In genomic region chr7:135308583-135309327, GRCh38 we compare ENCODE assay signal across 39 cellular contexts.
"Had no signal": no experiment of that assay in that cellular context is flagged by ENCODE, and none has a peak within 500 bp of the region (broad histone marks: within the 10 kb centered on the region; RNA-seq: fewer than 3 reads in every experiment).

No MANE protein-coding gene starts in this region.

- H3K27ac ChIP-seq: adrenal gland, ascending aorta, body of pancreas, brain microvascular endothelial cell, breast epithelium, cardiac muscle cell had no signal

- H3K27me3 Mint-ChIP-seq: activated naive CD4-positive, alpha-beta T cell treated with anti-CD3 and anti-CD28 coated beads, Interleukin-2, amount 10 ng/mL, durations not matched to agents 7 days and 5 days; activated naive CD4-positive, alpha-beta T cell treated with anti-CD3 and anti-CD28 coated beads, Interleukin-2, amount 50 U/mL, for 24 hours; activated naive CD8-positive, alpha-beta T cell; activated naive CD8-positive, alpha-beta T cell treated with anti-CD3 and anti-CD28 coated beads for 36 hours; activated T-cell treated with anti-CD3 and anti-CD28 coated beads, Interleukin-2, amount 50 U/mL, for 24 hours; activated T-helper 17 cell treated with anti-CD3 and anti-CD28 coated beads, Interleukin-2, amount 50 U/mL, for 72 hours had no signal

- H3K4me3 ChIP-seq: adrenal gland, ascending aorta, body of pancreas, breast epithelium, cardiac muscle cell had no signal

- H3K9me3 ChIP-seq: adrenal gland, ascending aorta, body of pancreas, breast epithelium had no signal

- FAIRE-seq: astrocyte, bronchial epithelial cell, colon had no signal

- H3K4me3 Mint-ChIP-seq: activated naive CD4-positive, alpha-beta T cell treated with anti-CD3 and anti-CD28 coated beads for 36 hours; activated naive CD4-positive, alpha-beta T cell treated with anti-CD3 and anti-CD28 coated beads, Interleukin-2, amount 10 ng/mL, durations not matched to agents 7 days and 5 days; activated naive CD4-positive, alpha-beta T cell treated with anti-CD3 and anti-CD28 coated beads, Interleukin-2, amount 50 U/mL, for 24 hours; activated naive CD8-positive, alpha-beta T cell; activated naive CD8-positive, alpha-beta T cell treated with anti-CD3 and anti-CD28 coated beads for 36 hours; activated naive CD8-positive, alpha-beta T cell treated with anti-CD3 and anti-CD28 coated beads, Interleukin-2, amount 10 ng/mL, durations not matched to agents 7 days and 5 days; activated naive CD8-positive, alpha-beta T cell treated with anti-CD3 and anti-CD28 coated beads, Interleukin-2, amount 50 U/mL, for 24 hours; activated T-cell treated with anti-CD3 and anti-CD28 coated beads, Interleukin-2, amount 50 U/mL, for 24 hours; activated T-cell treated with anti-CD3 and anti-CD28 coated beads, Interleukin-2, amount 50 U/mL, for 4 hours; activated T-cell treated with anti-CD3 and anti-CD28 coated beads, Interleukin-2, amount 50 U/mL, for 72 hours; activated T-helper 1 cell treated with anti-CD3 and anti-CD28 coated beads, Interleukin-12 subunit alpha, Interleukin-12 subunit beta, Interleukin-2, Interleukin-4 antibody, amounts not matched to agents 30 ng/mL and 10 ng/mL and 1 ng/mL, durations not matched to agents 14 hours and 24 hours and 36 hours; activated T-helper 17 cell treated with anti-CD3 and anti-CD28 coated beads, Interleukin-2, amount 50 U/mL, for 72 hours; brain; central memory CD8-positive, alpha-beta T cell had no signal

- H3K27ac Mint-ChIP-seq: activated naive CD4-positive, alpha-beta T cell treated with anti-CD3 and anti-CD28 coated beads for 36 hours; activated naive CD4-positive, alpha-beta T cell treated with anti-CD3 and anti-CD28 coated beads, Interleukin-2, amount 10 ng/mL, durations not matched to agents 7 days and 5 days; activated naive CD4-positive, alpha-beta T cell treated with anti-CD3 and anti-CD28 coated beads, Interleukin-2, amount 50 U/mL, for 24 hours; activated naive CD4-positive, alpha-beta T cell treated with anti-CD3 and anti-CD28 coated beads, Interleukin-2, amount 50 U/mL, for 72 hours; activated naive CD8-positive, alpha-beta T cell; activated naive CD8-positive, alpha-beta T cell treated with anti-CD3 and anti-CD28 coated beads for 36 hours; activated naive CD8-positive, alpha-beta T cell treated with anti-CD3 and anti-CD28 coated beads, Interleukin-2, amount 10 ng/mL, durations not matched to agents 7 days and 5 days; activated naive CD8-positive, alpha-beta T cell treated with anti-CD3 and anti-CD28 coated beads, Interleukin-2, amount 50 U/mL, for 24 hours; activated T-cell treated with anti-CD3 and anti-CD28 coated beads, Interleukin-2, amount 50 U/mL, for 24 hours; activated T-cell treated with anti-CD3 and anti-CD28 coated beads, Interleukin-2, amount 50 U/mL, for 72 hours; activated T-helper 1 cell treated with anti-CD3 and anti-CD28 coated beads, Interleukin-12 subunit alpha, Interleukin-12 subunit beta, Interleukin-2, Interleukin-4 antibody, amounts not matched to agents 30 ng/mL and 10 ng/mL and 1 ng/mL, durations not matched to agents 14 hours and 24 hours and 36 hours; activated T-helper 17 cell treated with anti-CD3 and anti-CD28 coated beads, Interleukin-2, amount 50 U/mL, for 72 hours; activated T-helper 2 cell treated with anti-CD3 and anti-CD28 coated beads, Interferon-gamma antibody, Interleukin-2, Interleukin-4, amounts not matched to agents 10 μg/mL and 5 μg/mL and 100 μg/mL, durations not matched to agents 14 hours and 24 hours and 36 hours; brain had no signal

- H3K27me3 ChIP-seq: adrenal gland, ascending aorta, body of pancreas, breast epithelium, cardiac muscle cell had no signal

- ATAC-seq: activated naive CD4-positive, alpha-beta T cell treated with anti-CD3 and anti-CD28 coated beads, Interleukin-2, amount 50 U/mL, for 72 hours; activated naive CD8-positive, alpha-beta T cell treated with anti-CD3 and anti-CD28 coated beads, Interleukin-2, amount 50 U/mL, for 24 hours; activated T-cell treated with anti-CD3 and anti-CD28 coated beads, Interleukin-2, amount 50 U/mL, for 4 hours; activated T-cell treated with anti-CD3 and anti-CD28 coated beads, Interleukin-2, amount 50 U/mL, for 72 hours; activated T-helper 17 cell treated with anti-CD3 and anti-CD28 coated beads, Interleukin-2, amount 50 U/mL, for 72 hours; body of pancreas had no signal

- H3K4me1 Mint-ChIP-seq: activated naive CD4-positive, alpha-beta T cell treated with anti-CD3 and anti-CD28 coated beads, Interleukin-2, amount 10 ng/mL, durations not matched to agents 7 days and 5 days; activated naive CD4-positive, alpha-beta T cell treated with anti-CD3 and anti-CD28 coated beads, Interleukin-2, amount 50 U/mL, for 24 hours; activated naive CD8-positive, alpha-beta T cell treated with anti-CD3 and anti-CD28 coated beads for 36 hours; activated naive CD8-positive, alpha-beta T cell treated with anti-CD3 and anti-CD28 coated beads, Interleukin-2, amount 10 ng/mL, durations not matched to agents 7 days and 5 days; activated naive CD8-positive, alpha-beta T cell treated with anti-CD3 and anti-CD28 coated beads, Interleukin-2, amount 50 U/mL, for 24 hours; activated T-helper 17 cell treated with anti-CD3 and anti-CD28 coated beads, Interleukin-2, amount 50 U/mL, for 72 hours; brain; central memory CD8-positive, alpha-beta T cell had no signal

- H3K4me1 ChIP-seq: adrenal gland, ascending aorta, body of pancreas, breast epithelium had no signal

- H3K9me3 Mint-ChIP-seq: activated naive CD4-positive, alpha-beta T cell treated with anti-CD3 and anti-CD28 coated beads, Interleukin-2, amount 10 ng/mL, durations not matched to agents 7 days and 5 days; activated naive CD4-positive, alpha-beta T cell treated with anti-CD3 and anti-CD28 coated beads, Interleukin-2, amount 50 U/mL, for 24 hours; activated naive CD4-positive, alpha-beta T cell treated with anti-CD3 and anti-CD28 coated beads, Interleukin-2, amount 50 U/mL, for 72 hours; activated naive CD8-positive, alpha-beta T cell treated with anti-CD3 and anti-CD28 coated beads for 36 hours; activated naive CD8-positive, alpha-beta T cell treated with anti-CD3 and anti-CD28 coated beads, Interleukin-2, amount 50 U/mL, for 24 hours; activated T-cell treated with anti-CD3 and anti-CD28 coated beads, Interleukin-2, amount 50 U/mL, for 4 hours; activated T-cell treated with anti-CD3 and anti-CD28 coated beads, Interleukin-2, amount 50 U/mL, for 72 hours; activated T-helper 1 cell treated with anti-CD3 and anti-CD28 coated beads, Interleukin-12 subunit alpha, Interleukin-12 subunit beta, Interleukin-2, Interleukin-4 antibody, amounts not matched to agents 30 ng/mL and 10 ng/mL and 1 ng/mL, durations not matched to agents 14 hours and 24 hours and 36 hours; activated T-helper 17 cell treated with anti-CD3 and anti-CD28 coated beads, Interleukin-2, amount 50 U/mL, for 72 hours; activated T-helper 2 cell treated with anti-CD3 and anti-CD28 coated beads, Interferon-gamma antibody, Interleukin-2, Interleukin-4, amounts not matched to agents 10 μg/mL and 5 μg/mL and 100 μg/mL, durations not matched to agents 14 hours and 24 hours and 36 hours; central memory CD8-positive, alpha-beta T cell had no signal

- DNase-seq: activated effector memory CD4-positive, alpha-beta T cell treated with anti-CD3 and anti-CD28 coated beads, Interleukin-2, amount 50 U/mL, for 16 hours; activated effector memory CD4-positive, alpha-beta T cell treated with Interleukin-2 at 50 U/mL for 16 hours; activated gamma-delta T cell; activated gamma-delta T cell treated with Interleukin-2 at 50 U/mL for 16 hours; activated naive CD4-positive, alpha-beta T cell; activated naive CD4-positive, alpha-beta T cell treated with anti-CD3 and anti-CD28 coated beads for 36 hours; activated naive CD4-positive, alpha-beta T cell treated with anti-CD3 and anti-CD28 coated beads, Interleukin-2, amount 10 ng/mL, durations not matched to agents 7 days and 5 days; activated naive CD4-positive, alpha-beta T cell treated with anti-CD3 and anti-CD28 coated beads, Interleukin-2, amount 50 U/mL, for 16 hours; activated naive CD4-positive, alpha-beta T cell treated with Interleukin-2 at 50 U/mL for 16 hours; activated naive CD8-positive, alpha-beta T cell treated with anti-CD3 and anti-CD28 coated beads for 36 hours; activated naive CD8-positive, alpha-beta T cell treated with anti-CD3 and anti-CD28 coated beads, Interleukin-2, amount 10 ng/mL, durations not matched to agents 7 days and 5 days; activated naive CD8-positive, alpha-beta T cell treated with anti-CD3 and anti-CD28 coated beads, Interleukin-2, amount 50 U/mL, for 24 hours; activated T-cell treated with anti-CD3 and anti-CD28 coated beads, Interleukin-2, amount 50 U/mL, for 24 hours; activated T-cell treated with anti-CD3 and anti-CD28 coated beads, Interleukin-2, amount 50 U/mL, for 4 hours; activated T-cell treated with anti-CD3 and anti-CD28 coated beads, Interleukin-2, amount 50 U/mL, for 48 hours; activated T-cell treated with anti-CD3 and anti-CD28 coated beads, Interleukin-2, amount 50 U/mL, for 72 hours; adrenal gland; amniotic stem cell; amygdala; anterior cingulate cortex; body of pancreas; brain microvascular endothelial cell; caudate nucleus; central memory CD4-positive, alpha-beta T cell; cerebellar nuclear complex had no signal

- H3K36me3 ChIP-seq: adrenal gland, ascending aorta, brain microvascular endothelial cell, breast epithelium, cardiac muscle cell had no signal
